9 cellular contexts compared by ENCODE assay signal in the genomic region with DNA sequence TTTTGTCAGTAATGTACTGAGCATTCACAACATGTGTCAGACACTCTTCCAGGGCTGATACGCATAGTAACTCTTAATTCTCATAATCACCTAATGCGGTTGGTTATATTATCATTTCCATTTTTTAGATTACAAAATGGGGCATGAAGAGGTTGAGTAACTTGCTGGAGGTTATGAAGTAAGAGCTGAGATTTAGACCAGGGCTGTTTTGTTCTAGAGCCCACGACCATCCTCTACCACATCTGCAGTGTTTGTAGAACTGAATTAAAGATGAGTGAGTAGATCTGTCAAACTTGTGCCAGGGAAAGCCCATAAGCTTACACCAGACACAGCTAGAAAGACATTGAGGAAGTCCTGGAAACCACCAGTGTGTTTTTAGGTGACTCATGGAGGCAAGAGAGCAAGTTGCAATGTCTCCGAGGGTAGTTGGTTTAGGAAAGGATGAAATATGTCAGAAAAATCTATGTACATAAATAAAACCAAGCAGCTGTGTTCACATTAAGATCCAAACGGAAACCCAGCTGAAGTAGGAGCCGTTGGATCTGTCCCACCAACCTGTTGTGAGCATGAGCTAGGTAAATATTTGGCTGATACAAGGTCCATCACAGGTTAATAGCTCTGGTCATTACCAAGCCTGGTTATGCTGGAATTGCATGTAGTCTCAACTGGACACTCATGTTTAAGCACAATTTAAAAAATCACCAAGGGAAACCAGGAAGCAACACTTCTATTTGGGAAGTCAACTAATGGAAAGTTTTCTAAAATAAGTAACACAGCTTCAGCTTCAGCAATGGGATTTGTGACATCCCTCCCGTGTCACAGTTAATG. TPM values are rescaled to one million over a fixed set of nuclear protein-coding genes. Genes with fewer than 3 reads are reported as not detected.
DNase-seq lines count a peak whose midpoint lies in the region; ATAC-seq, FAIRE-seq and TF ChIP-seq lines count a peak whose summit lies in the region.
"Had no signal": no experiment of that assay in that cellular context is flagged by ENCODE, and none has a peak within 500 bp of the region (broad histone marks: within the 10 kb centered on the region; RNA-seq: fewer than 3 reads in every experiment).

No MANE protein-coding gene starts in this region.

- peaks cover 2% of the 10 kb centered on the region in 2 experiments for H3K27me3 ChIP-seq in endothelial cell of umbilical vein (ENCODE audit: control insufficient read depth in 2 of 2, insufficient read depth in 2 of 2, low read length in 2 of 2)

- dilution Hi-C loops in endothelial cell of umbilical vein (cut with MboI; ENCODE audit: extremely low pct_ligation_motif_present, low sequenced_read_pairs) = no loop called here

- H3K9me3 ChIP-seq in endothelial cell of umbilical vein (replicated peaks; ENCODE audit: control insufficient read depth, insufficient read depth, low read length) = no peaks in the 10 kb centered on the region

- no peaks in the 10 kb centered on the region for H3K79me2 ChIP-seq in endothelial cell of umbilical vein (ENCODE audit: control insufficient read depth, insufficient read depth, low read length)

- no peak overlapping the region for H3K27ac ChIP-seq in endothelial cell of umbilical vein (ENCODE audit: insufficient read depth, low read depth, low read length)

- no peak for TF ChIP-seq CTCF in endothelial cell of umbilical vein (IDR thresholded peaks at IDR 0.05; ENCODE audit: extremely low read depth in 1 of 2, insufficient read depth in 1 of 2, low read depth in 1 of 2, low read length in 2 of 2)

- no peak overlapping the region for H2AFZ ChIP-seq in endothelial cell of umbilical vein (ENCODE audit: low read depth, low read length)

- no peaks in the 10 kb centered on the region for H3K9me1 ChIP-seq in endothelial cell of umbilical vein (replicated peaks; ENCODE audit: control insufficient read depth, extremely low read depth, insufficient read depth, low read length)

- DNase-seq in NOMO-1 (lab: John Stamatoyannopoulos, UW; ENCODE audit: unreplicated experiment in 2 of 2) (peak; percentile 72 to 93), endothelial cell of umbilical vein (ENCODE audit: low read depth, low spot score) (peak; percentile 85), pons (ENCODE audit: low spot score) (peak; percentile 57), SW480 (ENCODE audit: low spot score) (no peak), NCI-H345 treated with DMSO at 0.1 percent for 48 hours (lab: John Stamatoyannopoulos, UW; ENCODE audit: unreplicated experiment) (no peak), NCI-H446 treated with DMSO at 0.1 percent for 48 hours (lab: John Stamatoyannopoulos, UW) (no peak)

- peak overlapping the region; percentile 8 for H3K4me2 ChIP-seq in endothelial cell of umbilical vein (ENCODE audit: insufficient read depth, low read length)

- H3K9ac ChIP-seq in endothelial cell of umbilical vein (replicated peaks; ENCODE audit: extremely low read depth, insufficient read depth, low read length) = no peak overlapping the region

- H3K4me3 ChIP-seq in endothelial cell of umbilical vein (replicated peaks in 1 of 3; ENCODE audit: insufficient read depth in 1 of 3, low read depth in 1 of 3, low read length in 3 of 3) = no peak overlapping the region
- H3K4me3 ChIP-seq: K562 had no signal

- no peaks in the 10 kb centered on the region for H3K36me3 ChIP-seq in endothelial cell of umbilical vein (ENCODE audit: control insufficient read depth in 2 of 2, extremely low read depth in 1 of 2, insufficient read depth in 2 of 2, low read length in 2 of 2)

- ATAC-seq in GM18858 (IDR thresholded peaks at IDR 0.05; ENCODE audit: unreplicated experiment) (peak; percentile 63), HG03159 (IDR thresholded peaks at IDR 0.05; ENCODE audit: unreplicated experiment) (no peak)
- ATAC-seq: K562 had no signal

- intact Hi-C loops in endothelial cell of umbilical vein (cut with micrococcal nuclease) = no loop called here

- peaks cover 9% of the 10 kb centered on the region for H3K4me1 ChIP-seq in endothelial cell of umbilical vein (ENCODE audit: control insufficient read depth, extremely low read depth, insufficient read depth, low read length)

- BruUV-seq in endothelial cell of umbilical vein (replicated peaks; lab: Mats Ljungman, UMichigan) = no TSS peak

- CTCF ChIA-PET in endothelial cell of umbilical vein (lab: Charles Lee) = interaction anchor here (0.8 to 1.7 kb wide), 4 partner anchors 16 to 238 kb away, joined by 3 to 4 read pairs (median 4); no protein-coding TSS in a partner anchor

- POLR2A ChIA-PET in endothelial cell of umbilical vein (lab: Charles Lee) = no interaction called here

- H4K20me1 ChIP-seq in endothelial cell of umbilical vein (replicated peaks; ENCODE audit: control insufficient read depth, extremely low read depth, insufficient read depth, low read length) = no peaks in the 10 kb centered on the region

- peak; percentile 90 for FAIRE-seq in endothelial cell of umbilical vein (lab: Jason Lieb, UNC)
- FAIRE-seq: K562 had no signal

- no peak for TF ChIP-seq POLR2A in endothelial cell of umbilical vein (IDR thresholded peaks at IDR 0.05; ENCODE audit: low read depth, low read length)

TF ChIP-seq in endothelial cell of umbilical vein, 7 proteins besides CTCF, POLR2A, EP300 and RAD21:
- no peak for TF ChIP-seq EZH2 (IDR thresholded peaks at IDR 0.05; ENCODE audit: borderline replicate concordance, low read depth, low read length, severe bottlenecking)
- no peak for TF ChIP-seq POLR2AphosphoS5 (IDR thresholded peaks at IDR 0.05; ENCODE audit: insufficient read depth, low read depth, low read length)
- no peak for TF ChIP-seq MYC (IDR thresholded peaks at IDR 0.05; ENCODE audit: low read depth, low read length)
- peak; percentile 41 for TF ChIP-seq FOS (IDR thresholded peaks at IDR 0.05; ENCODE audit: borderline replicate concordance, insufficient read depth, low read length)
- no peak for TF ChIP-seq GATA2 (IDR thresholded peaks at IDR 0.05; ENCODE audit: insufficient read depth, insufficient read length, low read depth, low read length)
- TF ChIP-seq JUN (IDR thresholded peaks at IDR 0.05; ENCODE audit: borderline replicate concordance, insufficient read depth, insufficient read length, low read depth) = peak; percentile 27
- TF ChIP-seq, protein P1, sequence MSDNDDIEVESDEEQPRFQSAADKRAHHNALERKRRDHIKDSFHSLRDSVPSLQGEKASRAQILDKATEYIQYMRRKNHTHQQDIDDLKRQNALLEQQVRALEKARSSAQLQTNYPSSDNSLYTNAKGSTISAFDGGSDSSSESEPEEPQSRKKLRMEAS (IDR thresholded peaks at IDR 0.05; ENCODE audit: insufficient read depth, insufficient read length) = no peak

RNA-seq across cellular contexts. Expression of a gene that starts 49.9 kb away (rescaled TPM):
- 6.9 and 8.0 TPM in 2 replicates for total RNA-seq in endothelial cell of umbilical vein
- polyA plus RNA-seq in endothelial cell of umbilical vein = 6.6 and 12.4 TPM in 2 replicates
- polyA plus RNA-seq in endothelial cell of umbilical vein (2011; cell fraction: cytosol; rRNA removed) = 6.5 and 7.2 TPM in 2 replicates
- 24.3 and 25.4 TPM in 2 replicates for polyA plus RNA-seq in endothelial cell of umbilical vein (2011; cell fraction: nucleus; rRNA removed)
- 6.9 and 10.1 TPM in 2 replicates for polyA plus RNA-seq in endothelial cell of umbilical vein (2012)
- polyA minus RNA-seq in endothelial cell of umbilical vein = 9.2 and 10.9 TPM in 2 replicates
- polyA minus RNA-seq in endothelial cell of umbilical vein (2011; cell fraction: cytosol; rRNA and poly(A)+ RNA removed) = 17.1 TPM
- 5.8 and 8.1 TPM in 2 replicates for polyA minus RNA-seq in endothelial cell of umbilical vein (2011; cell fraction: nucleus; rRNA and poly(A)+ RNA removed)

Comparison
In these comparisons a context has a peak if more than half of its experiments do, and no peak if none do; other contexts are left out.
1. DNase-seq: peak in NOMO-1 (2 of 2), endothelial cell of umbilical vein (single experiment) and pons (single experiment); none in SW480 (single experiment), NCI-H345 treated with DMSO at 0.1 percent for 48 hours (single experiment) and NCI-H446 treated with DMSO at 0.1 percent for 48 hours (single experiment).